ENCODE assay signal across 14 cellular contexts in genomic region chr3:50255251-50255615, GRCh38. TPM values are rescaled to one million over a fixed set of nuclear protein-coding genes. Genes with fewer than 3 reads are reported as not detected.
DNase-seq lines count a peak whose midpoint lies in the region; ATAC-seq, FAIRE-seq and TF ChIP-seq lines count a peak whose summit lies in the region.
"Had no signal": no experiment of that assay in that cellular context is flagged by ENCODE, and none has a peak within 500 bp of the region (broad histone marks: within the 10 kb centered on the region; RNA-seq: fewer than 3 reads in every experiment).

No MANE protein-coding gene starts in this region.

- no peak overlapping the region for H2AFZ ChIP-seq in endothelial cell of umbilical vein (ENCODE audit: low read depth, low read length)

- peaks cover 86% of the 10 kb centered on the region for H4K20me1 ChIP-seq in BLaER1
- no peaks in the 10 kb centered on the region for H4K20me1 ChIP-seq in endothelial cell of umbilical vein (replicated peaks; ENCODE audit: control insufficient read depth, extremely low read depth, insufficient read depth, low read length)

- H3K4me3 ChIP-seq in BLaER1 (no peak overlapping the region), Peyer's patch (no peak overlapping the region), endothelial cell of umbilical vein (replicated peaks in 1 of 3; ENCODE audit: insufficient read depth in 1 of 3, low read depth in 1 of 3, low read length in 3 of 3) (no peak overlapping the region), skeletal muscle tissue (ENCODE audit: low read length in 3 of 3) (no peak overlapping the region)

- dilution Hi-C loops in endothelial cell of umbilical vein (cut with MboI; ENCODE audit: extremely low pct_ligation_motif_present, low sequenced_read_pairs) = no loop called here

- peaks cover 20% of the 10 kb centered on the region for H3K36me3 Mint-ChIP-seq in osteocyte (ENCODE audit: unreplicated experiment)

- TF ChIP-seq POLR2A in Peyer's patch (IDR thresholded peaks at IDR 0.05) = no peak
- no peak for TF ChIP-seq POLR2A in endothelial cell of umbilical vein (IDR thresholded peaks at IDR 0.05; ENCODE audit: low read depth, low read length)

- no peak for FAIRE-seq in endothelial cell of umbilical vein (lab: Jason Lieb, UNC)
- FAIRE-seq: G401.6 had no signal

- H3K27me3 Mint-ChIP-seq in osteocyte (ENCODE audit: unreplicated experiment) = no peaks in the 10 kb centered on the region

- DNase-seq in Peyer's patch = no peak
- DNase-seq in endothelial cell of umbilical vein (ENCODE audit: low read depth, low spot score) = no peak
- no peak for DNase-seq in osteocyte (ENCODE audit: extremely low spot score, unreplicated experiment)
- no peak for DNase-seq in stimulated activated CD8-positive, alpha-beta memory T cell treated with anti-CD3 and anti-CD28 coated beads, Interleukin-4, amount 100 ng/mL, for 48 hours
- no peak for DNase-seq in amniotic stem cell (lab: John Stamatoyannopoulos, UW)
- DNase-seq: activated CD4-positive, alpha-beta T cell treated with anti-CD3 and anti-CD28 coated beads, Interleukin-2, amount 50 U/mL, for 4 hours; activated naive CD4-positive, alpha-beta T cell treated with anti-CD3 and anti-CD28 coated beads, Interleukin-2, amount 50 U/mL, for 16 hours; PC-3; T-helper 2 cell had no signal

- no peak overlapping the region for H3K27ac Mint-ChIP-seq in osteocyte (ENCODE audit: unreplicated experiment)

- H3K4me1 ChIP-seq in BLaER1 (peaks cover 34% of the 10 kb centered on the region), Peyer's patch (peaks cover 1 to 48% (median 7%) of the 10 kb centered on the region in 4 donors), endothelial cell of umbilical vein (ENCODE audit: control insufficient read depth, extremely low read depth, insufficient read depth, low read length) (peaks cover 59% of the 10 kb centered on the region), skeletal muscle tissue (ENCODE audit: control insufficient read depth in 3 of 3, insufficient read depth in 3 of 3, low read length in 3 of 3) (peaks cover 38 to 67% (median 66%) of the 10 kb centered on the region in 3 donors)

- H3K4me2 ChIP-seq in BLaER1 = no peak overlapping the region
- H3K4me2 ChIP-seq in endothelial cell of umbilical vein (ENCODE audit: insufficient read depth, low read length) = peak overlapping the region; percentile 6

- H3K9ac ChIP-seq in BLaER1 (peak overlapping the region; percentile 15; the same call in 1 of the 2 replicates), endothelial cell of umbilical vein (replicated peaks; ENCODE audit: extremely low read depth, insufficient read depth, low read length) (peak overlapping the region; percentile 59), skeletal muscle tissue (ENCODE audit: low read depth in 1 of 3, low read length in 3 of 3) (peak overlapping the region in 1 of 3 donors; percentile 54)

- no peak overlapping the region for H3K4me3 Mint-ChIP-seq in osteocyte (ENCODE audit: unreplicated experiment)

- ATAC-seq in HG03108 (IDR thresholded peaks at IDR 0.05; ENCODE audit: unreplicated experiment) = no peak
- ATAC-seq: PC-3 had no signal

- H3K27me3 ChIP-seq in BLaER1 = no peaks in the 10 kb centered on the region
- H3K27me3 ChIP-seq in Peyer's patch = no peaks in the 10 kb centered on the region
- H3K27me3 ChIP-seq in endothelial cell of umbilical vein (ENCODE audit: control insufficient read depth in 2 of 2, insufficient read depth in 2 of 2, low read length in 2 of 2) = no peaks in the 10 kb centered on the region
- no peaks in the 10 kb centered on the region for H3K27me3 ChIP-seq in skeletal muscle tissue (ENCODE audit: control insufficient read depth in 3 of 3, insufficient read depth in 3 of 3, low read length in 3 of 3)

- H3K36me3 ChIP-seq in BLaER1 (peaks cover 93% of the 10 kb centered on the region), Peyer's patch (peaks cover 0 to 69% (median 0%) of the 10 kb centered on the region in 3 donors), endothelial cell of umbilical vein (ENCODE audit: control insufficient read depth in 2 of 2, extremely low read depth in 1 of 2, insufficient read depth in 2 of 2, low read length in 2 of 2) (peaks cover 16 to 63% of the 10 kb centered on the region in 2 experiments), skeletal muscle tissue (ENCODE audit: control insufficient read depth in 3 of 3, insufficient read depth in 3 of 3, low read length in 3 of 3) (peaks cover 22 to 39% (median 35%) of the 10 kb centered on the region in 3 donors)

- H3K27ac ChIP-seq in BLaER1 (peak overlapping the region; percentile 41), Peyer's patch (peak overlapping the region in 3 of 4 donors; percentile 57 to 75 (median 70)), endothelial cell of umbilical vein (ENCODE audit: insufficient read depth, low read depth, low read length) (peak overlapping the region; percentile 98), skeletal muscle tissue (ENCODE audit: low read depth, low read length) (peak overlapping the region; percentile 76)

- H3K79me2 ChIP-seq in endothelial cell of umbilical vein (ENCODE audit: control insufficient read depth, insufficient read depth, low read length) = peaks cover 57% of the 10 kb centered on the region

- intact Hi-C loops in endothelial cell of umbilical vein (cut with micrococcal nuclease) = loop anchor here (1.0 to 2.0 kb wide), 4 partner anchors 9 to 37 kb away; partner anchors contain the start of gene IFRD2

- CTCF ChIA-PET in endothelial cell of umbilical vein (lab: Charles Lee) = interaction anchor here (0.7 to 8.6 kb wide), 5 partner anchors 9 to 60 kb away, joined by 3 to 98 read pairs (median 11); partner anchors contain the start of gene GNAI2

- H3K4me1 Mint-ChIP-seq in osteocyte (ENCODE audit: unreplicated experiment) = peaks cover 16% of the 10 kb centered on the region

- H3K9me3 Mint-ChIP-seq in osteocyte (ENCODE audit: unreplicated experiment) = no peaks in the 10 kb centered on the region

- no peaks in the 10 kb centered on the region for H3K9me1 ChIP-seq in endothelial cell of umbilical vein (replicated peaks; ENCODE audit: control insufficient read depth, extremely low read depth, insufficient read depth, low read length)

- POLR2A ChIA-PET in endothelial cell of umbilical vein (lab: Charles Lee) = interaction anchor here (1.4 kb wide), 1 partner anchor 12 kb away, joined by 3 read pairs; no protein-coding TSS in a partner anchor

- H3K9me3 ChIP-seq in BLaER1 = no peaks in the 10 kb centered on the region
- peaks cover 0 to 7% (median 0%) of the 10 kb centered on the region in 4 donors for H3K9me3 ChIP-seq in Peyer's patch
- H3K9me3 ChIP-seq in endothelial cell of umbilical vein (replicated peaks; ENCODE audit: control insufficient read depth, insufficient read depth, low read length) = no peaks in the 10 kb centered on the region
- H3K9me3 ChIP-seq in skeletal muscle tissue (ENCODE audit: control insufficient read depth in 3 of 3, low read length in 3 of 3) = no peaks in the 10 kb centered on the region

- TF ChIP-seq CTCF in Peyer's patch (IDR thresholded peaks at IDR 0.05) = no peak
- no peak for TF ChIP-seq CTCF in endothelial cell of umbilical vein (IDR thresholded peaks at IDR 0.05; ENCODE audit: extremely low read depth in 1 of 2, insufficient read depth in 1 of 2, low read depth in 1 of 2, low read length in 2 of 2)
- no peak for TF ChIP-seq CTCF in osteocyte (IDR thresholded peaks at IDR 0.05)

- BruUV-seq in endothelial cell of umbilical vein (replicated peaks; lab: Mats Ljungman, UMichigan) = no TSS peak

RNA-seq across cellular contexts. Expression of gene SEMA3B, which starts 13.7 kb away (rescaled TPM):
- total RNA-seq in Peyer's patch (100 to 1,000 TPM in 3 of 4 donors, 10 to 100 TPM in 1; 56.1 to 367 (median 267) TPM), endothelial cell of umbilical vein (0.97 and 1.5 TPM in 2 replicates), skeletal muscle tissue (19.8 TPM), osteocyte (5.5 and 8.1 TPM in 2 replicates)
- 1.2 and 1.4 TPM in 2 replicates for polyA plus RNA-seq in endothelial cell of umbilical vein
- 0.35 and 0.69 TPM in 2 replicates for polyA plus RNA-seq in endothelial cell of umbilical vein (2011; cell fraction: cytosol; rRNA removed)
- 8.0 and 8.3 TPM in 2 replicates for polyA plus RNA-seq in endothelial cell of umbilical vein (2011; cell fraction: nucleus; rRNA removed)
- 0.68 and 0.94 TPM in 2 replicates for polyA plus RNA-seq in endothelial cell of umbilical vein (2012)
- polyA minus RNA-seq in endothelial cell of umbilical vein = 0.66 and 1.4 TPM in 2 replicates
- polyA minus RNA-seq in endothelial cell of umbilical vein (2011; cell fraction: cytosol; rRNA and poly(A)+ RNA removed) = 58.9 TPM
- polyA minus RNA-seq in endothelial cell of umbilical vein (2011; cell fraction: nucleus; rRNA and poly(A)+ RNA removed) = 2.1 and 3.9 TPM in 2 replicates

RNA-seq across cellular contexts. Expression of gene GNAI2, which starts 19.2 kb away (rescaled TPM):
- total RNA-seq in Peyer's patch = 100 to 1,000 TPM in 2 of 4 donors, 10 to 100 TPM in 2; 71.8 to 178 (median 98.4) TPM
- 767 and 773 TPM in 2 replicates for total RNA-seq in endothelial cell of umbilical vein
- polyA plus RNA-seq in endothelial cell of umbilical vein = 1,875 and 2,290 TPM in 2 replicates
- 1,268 and 1,476 TPM in 2 replicates for polyA plus RNA-seq in endothelial cell of umbilical vein (2011; cell fraction: cytosol; rRNA removed)
- 620 and 630 TPM in 2 replicates for polyA plus RNA-seq in endothelial cell of umbilical vein (2011; cell fraction: nucleus; rRNA removed)
- polyA plus RNA-seq in endothelial cell of umbilical vein (2012) = 588 and 714 TPM in 2 replicates
- polyA minus RNA-seq in endothelial cell of umbilical vein = 1,411 and 1,486 TPM in 2 replicates
- 67.6 TPM for polyA minus RNA-seq in endothelial cell of umbilical vein (2011; cell fraction: cytosol; rRNA and poly(A)+ RNA removed)
- polyA minus RNA-seq in endothelial cell of umbilical vein (2011; cell fraction: nucleus; rRNA and poly(A)+ RNA removed) = 157 and 164 TPM in 2 replicates
- total RNA-seq in skeletal muscle tissue = 78.8 TPM
- total RNA-seq in osteocyte = 340 and 357 TPM in 2 replicates

RNA-seq across cellular contexts. Expression of gene LSMEM2, which starts 23.7 kb away (rescaled TPM):
- total RNA-seq in Peyer's patch (not detected), endothelial cell of umbilical vein (not detected in 2 replicates), skeletal muscle tissue (15.1 TPM), osteocyte (not detected in 2 replicates)
- polyA plus RNA-seq in endothelial cell of umbilical vein = not detected in 2 replicates
- polyA plus RNA-seq in endothelial cell of umbilical vein (2011; cell fraction: cytosol; rRNA removed) = not detected in 2 replicates
- polyA plus RNA-seq in endothelial cell of umbilical vein (2011; cell fraction: nucleus; rRNA removed) = not detected in 2 replicates
- polyA plus RNA-seq in endothelial cell of umbilical vein (2012) = not detected in 2 replicates
- not detected in 2 replicates for polyA minus RNA-seq in endothelial cell of umbilical vein
- polyA minus RNA-seq in endothelial cell of umbilical vein (2011; cell fraction: cytosol; rRNA and poly(A)+ RNA removed) = not detected
- polyA minus RNA-seq in endothelial cell of umbilical vein (2011; cell fraction: nucleus; rRNA and poly(A)+ RNA removed) = not detected in 2 replicates
- total RNA-seq: PC-3, renal cortical epithelial cell had no signal

RNA-seq across cellular contexts. Expression of gene IFRD2, which starts 37.0 kb away (rescaled TPM):
- 100 to 1,000 TPM in 3 of 4 donors, 10 to 100 TPM in 1; 75.5 to 205 (median 140) TPM for total RNA-seq in Peyer's patch
- total RNA-seq in endothelial cell of umbilical vein = 109 and 111 TPM in 2 replicates
- 99.4 and 101 TPM in 2 replicates for polyA plus RNA-seq in endothelial cell of umbilical vein
- 73.1 and 74.5 TPM in 2 replicates for polyA plus RNA-seq in endothelial cell of umbilical vein (2011; cell fraction: cytosol; rRNA removed)
- polyA plus RNA-seq in endothelial cell of umbilical vein (2011; cell fraction: nucleus; rRNA removed) = 207 and 228 TPM in 2 replicates
- 66.3 and 90.3 TPM in 2 replicates for polyA plus RNA-seq in endothelial cell of umbilical vein (2012)
- polyA minus RNA-seq in endothelial cell of umbilical vein = 43.0 and 57.1 TPM in 2 replicates
- 96.3 TPM for polyA minus RNA-seq in endothelial cell of umbilical vein (2011; cell fraction: cytosol; rRNA and poly(A)+ RNA removed)
- 40.2 and 42.9 TPM in 2 replicates for polyA minus RNA-seq in endothelial cell of umbilical vein (2011; cell fraction: nucleus; rRNA and poly(A)+ RNA removed)
- total RNA-seq in skeletal muscle tissue = 44.9 TPM
- total RNA-seq in osteocyte = 43.3 and 54.2 TPM in 2 replicates

RNA-seq across cellular contexts. Expression of gene HYAL3, which starts 44.0 kb away (rescaled TPM):
- total RNA-seq in Peyer's patch = 1 to 10 TPM; 3.0 to 6.6 (median 4.2) TPM
- total RNA-seq in endothelial cell of umbilical vein = 3.8 and 4.8 TPM in 2 replicates
- polyA plus RNA-seq in endothelial cell of umbilical vein = 11.5 and 12.8 TPM in 2 replicates
- polyA plus RNA-seq in endothelial cell of umbilical vein (2011; cell fraction: cytosol; rRNA removed) = 8.1 TPM in 2 replicates
- 6.4 and 8.0 TPM in 2 replicates for polyA plus RNA-seq in endothelial cell of umbilical vein (2011; cell fraction: nucleus; rRNA removed)
- polyA plus RNA-seq in endothelial cell of umbilical vein (2012) = 4.0 and 5.3 TPM in 2 replicates
- 4.0 and 5.6 TPM in 2 replicates for polyA minus RNA-seq in endothelial cell of umbilical vein
- 23.4 TPM for polyA minus RNA-seq in endothelial cell of umbilical vein (2011; cell fraction: cytosol; rRNA and poly(A)+ RNA removed)
- 0.96 and 2.4 TPM in 2 replicates for polyA minus RNA-seq in endothelial cell of umbilical vein (2011; cell fraction: nucleus; rRNA and poly(A)+ RNA removed)
- total RNA-seq in skeletal muscle tissue = 3.7 TPM
- total RNA-seq in osteocyte = 2.3 and 3.0 TPM in 2 replicates

Comparison
In these comparisons a context has a peak if more than half of its experiments do, and no peak if none do; other contexts are left out.
1. H3K27ac ChIP-seq: peak in every context shown above with its lines; median percentile 98 in endothelial cell of umbilical vein; 76 in skeletal muscle tissue; 70 in Peyer's patch; 41 in BLaER1.